In the genomic region with DNA sequence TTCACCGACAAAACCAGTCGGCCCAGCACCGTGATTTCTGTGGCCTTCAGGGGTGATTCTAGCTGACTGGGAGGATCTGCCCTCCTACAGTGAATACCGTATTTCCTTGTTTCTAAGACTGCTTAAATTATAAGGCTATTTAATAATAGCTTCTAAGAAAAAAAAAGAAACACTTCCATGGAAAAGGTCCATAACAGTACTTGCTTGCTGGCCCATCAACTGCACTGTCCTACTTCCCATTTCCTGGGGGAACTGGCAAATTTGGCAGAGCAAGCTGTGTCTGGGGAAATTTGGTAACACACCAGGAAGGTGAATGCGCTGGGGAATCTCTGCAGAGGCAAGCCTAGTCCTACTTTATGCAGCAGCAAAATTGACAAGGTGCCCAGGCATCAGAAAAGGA, we compare ENCODE assay signal across 33 cellular contexts.
"Had no signal": no experiment of that assay in that cellular context is flagged by ENCODE, and none has a peak within 500 bp of the region (broad histone marks: within the 10 kb centered on the region; RNA-seq: fewer than 3 reads in every experiment).

No MANE protein-coding gene starts in this region.

- H3K9me3 Mint-ChIP-seq: activated B cell treated with CpG ODN at 0.5 μM for 24 hours; activated CD4-positive, alpha-beta T cell treated with anti-CD3 and anti-CD28 coated beads, Interleukin-2, amount 10 ng/mL, durations not matched to agents 7 days and 5 days; activated CD8-positive, alpha-beta T cell treated with anti-CD3 and anti-CD28 coated beads for 36 hours; activated naive CD4-positive, alpha-beta T cell treated with anti-CD3 and anti-CD28 coated beads, Interleukin-2, amount 10 ng/mL, durations not matched to agents 7 days and 5 days; activated naive CD4-positive, alpha-beta T cell treated with anti-CD3 and anti-CD28 coated beads, Interleukin-2, amount 50 U/mL, for 24 hours; activated naive CD8-positive, alpha-beta T cell treated with anti-CD3 and anti-CD28 coated beads, Interleukin-2, amount 10 ng/mL, durations not matched to agents 7 days and 5 days; activated naive CD8-positive, alpha-beta T cell treated with anti-CD3 and anti-CD28 coated beads, Interleukin-2, amount 50 U/mL, for 24 hours; activated T-cell treated with anti-CD3 and anti-CD28 coated beads, Interleukin-2, amount 50 U/mL, for 24 hours; activated T-helper 2 cell treated with anti-CD3 and anti-CD28 coated beads, Interferon-gamma antibody, Interleukin-2, Interleukin-4, amounts not matched to agents 10 μg/mL and 5 μg/mL and 100 μg/mL, durations not matched to agents 14 hours and 24 hours and 36 hours; brain; central memory CD8-positive, alpha-beta T cell; T-helper 1 cell treated with Interleukin-12 subunit alpha and Interleukin-12 subunit beta and Interleukin-4 antibody, amounts not matched to agents 30 μg/mL and 1 μg/mL, for 36 hours; T-helper 2 cell treated with Interferon-gamma antibody and Interleukin-4, amounts not matched to agents 5 μg/mL and 100 μg/mL, for 36 hours had no signal

- H3K9me3 ChIP-seq: ascending aorta had no signal

- H3K4me1 ChIP-seq: ascending aorta had no signal

- H3K27ac ChIP-seq: ascending aorta, cardiac muscle cell, VCaP had no signal

- ATAC-seq: activated CD4-positive, alpha-beta T cell treated with anti-CD3 and anti-CD28 coated beads for 36 hours; activated CD8-positive, alpha-beta T cell treated with anti-CD3 and anti-CD28 coated beads for 36 hours; activated naive CD8-positive, alpha-beta T cell treated with anti-CD3 and anti-CD28 coated beads, Interleukin-2, amount 50 U/mL, for 24 hours had no signal

- H3K4me1 Mint-ChIP-seq: activated B cell treated with CpG ODN at 0.5 μM for 24 hours; activated CD4-positive, alpha-beta T cell treated with anti-CD3 and anti-CD28 coated beads for 36 hours; activated CD4-positive, alpha-beta T cell treated with anti-CD3 and anti-CD28 coated beads, Interleukin-2, amount 10 ng/mL, durations not matched to agents 7 days and 5 days; activated naive CD4-positive, alpha-beta T cell treated with anti-CD3 and anti-CD28 coated beads, Interleukin-2, amount 10 ng/mL, durations not matched to agents 7 days and 5 days; activated naive CD4-positive, alpha-beta T cell treated with anti-CD3 and anti-CD28 coated beads, Interleukin-2, amount 50 U/mL, for 24 hours; activated naive CD8-positive, alpha-beta T cell treated with anti-CD3 and anti-CD28 coated beads, Interleukin-2, amount 10 ng/mL, durations not matched to agents 7 days and 5 days; activated naive CD8-positive, alpha-beta T cell treated with anti-CD3 and anti-CD28 coated beads, Interleukin-2, amount 50 U/mL, for 24 hours; central memory CD8-positive, alpha-beta T cell had no signal

- H3K36me3 Mint-ChIP-seq: activated naive CD4-positive, alpha-beta T cell treated with anti-CD3 and anti-CD28 coated beads, Interleukin-2, amount 10 ng/mL, durations not matched to agents 7 days and 5 days; activated naive CD4-positive, alpha-beta T cell treated with anti-CD3 and anti-CD28 coated beads, Interleukin-2, amount 50 U/mL, for 24 hours; activated naive CD8-positive, alpha-beta T cell; activated naive CD8-positive, alpha-beta T cell treated with anti-CD3 and anti-CD28 coated beads, Interleukin-2, amount 10 ng/mL, durations not matched to agents 7 days and 5 days; brain had no signal

- DNase-seq: activated B cell treated with CpG ODN at 0.5 μM for 24 hours; activated CD4-positive, alpha-beta T cell treated with anti-CD3 and anti-CD28 coated beads for 1 hour; activated CD4-positive, alpha-beta T cell treated with anti-CD3 and anti-CD28 coated beads for 36 hours; activated CD4-positive, alpha-beta T cell treated with anti-CD3 and anti-CD28 coated beads for 48 hours; activated CD4-positive, alpha-beta T cell treated with anti-CD3 and anti-CD28 coated beads, Interleukin-2, amount 10 ng/mL, durations not matched to agents 7 days and 5 days; activated CD4-positive, alpha-beta T cell treated with anti-CD3 and anti-CD28 coated beads, Interleukin-2, amount 50 U/mL, for 48 hours; activated CD8-positive, alpha-beta memory T cell treated with anti-CD3 and anti-CD28 coated beads, Interleukin-2, amount 50 U/mL, for 48 hours; activated CD8-positive, alpha-beta T cell treated with anti-CD3 and anti-CD28 coated beads for 36 hours; activated effector memory CD4-positive, alpha-beta T cell treated with Interleukin-2 at 50 U/mL for 16 hours; activated gamma-delta T cell; activated naive CD4-positive, alpha-beta T cell treated with anti-CD3 and anti-CD28 coated beads, Interleukin-2, amount 10 ng/mL, durations not matched to agents 7 days and 5 days; activated naive CD4-positive, alpha-beta T cell treated with Interleukin-2 at 50 U/mL for 16 hours; activated naive CD8-positive, alpha-beta T cell treated with anti-CD3 and anti-CD28 coated beads, Interleukin-2, amount 10 ng/mL, durations not matched to agents 7 days and 5 days; activated naive CD8-positive, alpha-beta T cell treated with anti-CD3 and anti-CD28 coated beads, Interleukin-2, amount 50 U/mL, for 24 hours; activated T-cell treated with anti-CD3 and anti-CD28 coated beads, Interleukin-2, amount 50 U/mL, for 24 hours; activated T-cell treated with anti-CD3 and anti-CD28 coated beads, Interleukin-2, amount 50 U/mL, for 48 hours; amygdala; anterior cingulate cortex; caudate nucleus; cerebellar nuclear complex; T-helper 1 cell; T-helper 2 cell; T-helper 9 cell had no signal

- H3K27ac Mint-ChIP-seq: activated B cell treated with CpG ODN at 0.5 μM for 24 hours; activated CD4-positive, alpha-beta T cell treated with anti-CD3 and anti-CD28 coated beads for 36 hours; activated CD4-positive, alpha-beta T cell treated with anti-CD3 and anti-CD28 coated beads, Interleukin-2, amount 10 ng/mL, durations not matched to agents 7 days and 5 days; activated CD8-positive, alpha-beta T cell treated with anti-CD3 and anti-CD28 coated beads for 36 hours; activated naive CD4-positive, alpha-beta T cell treated with anti-CD3 and anti-CD28 coated beads, Interleukin-2, amount 10 ng/mL, durations not matched to agents 7 days and 5 days; activated naive CD4-positive, alpha-beta T cell treated with anti-CD3 and anti-CD28 coated beads, Interleukin-2, amount 50 U/mL, for 24 hours; activated naive CD8-positive, alpha-beta T cell; activated naive CD8-positive, alpha-beta T cell treated with anti-CD3 and anti-CD28 coated beads, Interleukin-2, amount 10 ng/mL, durations not matched to agents 7 days and 5 days; activated naive CD8-positive, alpha-beta T cell treated with anti-CD3 and anti-CD28 coated beads, Interleukin-2, amount 50 U/mL, for 24 hours; activated T-cell treated with anti-CD3 and anti-CD28 coated beads, Interleukin-2, amount 50 U/mL, for 24 hours; activated T-helper 2 cell treated with anti-CD3 and anti-CD28 coated beads, Interferon-gamma antibody, Interleukin-2, Interleukin-4, amounts not matched to agents 10 μg/mL and 5 μg/mL and 100 μg/mL, durations not matched to agents 14 hours and 24 hours and 36 hours; brain; T-helper 1 cell treated with Interleukin-12 subunit alpha and Interleukin-12 subunit beta and Interleukin-4 antibody, amounts not matched to agents 30 μg/mL and 1 μg/mL, for 36 hours; T-helper 2 cell treated with Interferon-gamma antibody and Interleukin-4, amounts not matched to agents 5 μg/mL and 100 μg/mL, for 36 hours had no signal

- H3K27me3 Mint-ChIP-seq: activated B cell treated with CpG ODN at 0.5 μM for 24 hours; activated CD4-positive, alpha-beta T cell treated with anti-CD3 and anti-CD28 coated beads, Interleukin-2, amount 10 ng/mL, durations not matched to agents 7 days and 5 days; activated naive CD4-positive, alpha-beta T cell treated with anti-CD3 and anti-CD28 coated beads, Interleukin-2, amount 10 ng/mL, durations not matched to agents 7 days and 5 days; activated naive CD8-positive, alpha-beta T cell treated with anti-CD3 and anti-CD28 coated beads, Interleukin-2, amount 50 U/mL, for 24 hours had no signal

- H3K4me3 ChIP-seq: ascending aorta, cardiac muscle cell had no signal

- H3K4me3 Mint-ChIP-seq: activated B cell treated with CpG ODN at 0.5 μM for 24 hours; activated CD4-positive, alpha-beta T cell treated with anti-CD3 and anti-CD28 coated beads for 36 hours; activated CD4-positive, alpha-beta T cell treated with anti-CD3 and anti-CD28 coated beads, Interleukin-2, amount 10 ng/mL, durations not matched to agents 7 days and 5 days; activated CD8-positive, alpha-beta T cell treated with anti-CD3 and anti-CD28 coated beads for 36 hours; activated naive CD4-positive, alpha-beta T cell treated with anti-CD3 and anti-CD28 coated beads, Interleukin-2, amount 10 ng/mL, durations not matched to agents 7 days and 5 days; activated naive CD4-positive, alpha-beta T cell treated with anti-CD3 and anti-CD28 coated beads, Interleukin-2, amount 50 U/mL, for 24 hours; activated naive CD8-positive, alpha-beta T cell; activated naive CD8-positive, alpha-beta T cell treated with anti-CD3 and anti-CD28 coated beads, Interleukin-2, amount 10 ng/mL, durations not matched to agents 7 days and 5 days; activated naive CD8-positive, alpha-beta T cell treated with anti-CD3 and anti-CD28 coated beads, Interleukin-2, amount 50 U/mL, for 24 hours; activated T-cell treated with anti-CD3 and anti-CD28 coated beads, Interleukin-2, amount 50 U/mL, for 24 hours; brain; central memory CD8-positive, alpha-beta T cell; T-helper 1 cell treated with Interleukin-12 subunit alpha and Interleukin-12 subunit beta and Interleukin-4 antibody, amounts not matched to agents 30 μg/mL and 1 μg/mL, for 36 hours; T-helper 2 cell treated with Interferon-gamma antibody and Interleukin-4, amounts not matched to agents 5 μg/mL and 100 μg/mL, for 36 hours had no signal

- H3K36me3 ChIP-seq: ascending aorta, cardiac muscle cell had no signal

- H3K27me3 ChIP-seq: ascending aorta had no signal
